In genomic region chr16:2236362-2237075, GRCh38 we compare ENCODE assay signal across 13 cellular contexts. TPM values are rescaled to one million over a fixed set of nuclear protein-coding genes. Genes with fewer than 3 reads are reported as not detected.
A peak's percentile ranks its signal among the peaks of the same experiment; 100 is the strongest.
DNase-seq lines count a peak whose midpoint lies in the region; ATAC-seq and TF ChIP-seq lines count a peak whose summit lies in the region.
"Had no signal": no experiment of that assay in that cellular context is flagged by ENCODE, and none has a peak within 500 bp of the region (broad histone marks: within the 10 kb centered on the region; RNA-seq: fewer than 3 reads in every experiment).

Gene DNASE1L2 (plus strand): TSS chr16:2236444. CDS start chr16:2236817, 373 bp downstream.

- peaks cover 31% of the 10 kb centered on the region for H3F3A ChIP-seq in PC-9 (ENCODE audit: insufficient read depth, low read depth)

- no peak within 1 kb of the TSS for H2AFZ ChIP-seq in HCT116 (ENCODE audit: low read depth, low read length, poor library complexity, severe bottlenecking)
- no peak within 1 kb of the TSS for H2AFZ ChIP-seq in PC-9

- TF ChIP-seq RAD21 in HCT116 (IDR thresholded peaks at IDR 0.05; ENCODE audit: low read depth), result no peak

- H3K4me2 ChIP-seq in HCT116 (ENCODE audit: low read length) (no peak within 1 kb of the TSS; the same call in 1 of the 2 replicates), PC-9 (no peak within 1 kb of the TSS)
- H3K4me2 ChIP-seq: KMS-11 had no signal

- H3K4me3 ChIP-seq in HCT116 (replicated peaks in 1 of 2; ENCODE audit: low read depth in 1 of 2, low read length in 2 of 2) (no peak within 1 kb of the TSS), left lung (peak within 1 kb of the TSS in 1 of 2 donors; percentile 7), PC-9 (no peak within 1 kb of the TSS)
- H3K4me3 ChIP-seq: SJCRH30 had no signal

- RAD21 ChIA-PET in HCT116 (lab: Charles Lee; ENCODE audit: low non-redundant PET in 1 of 2, low total read pairs in 2 of 2, uncharacterized antibody in 2 of 2, unreplicated experiment in 2 of 2), result no interaction called here

- H3K36me3 ChIP-seq in HCT116 (ENCODE audit: control insufficient read depth in 1 of 2, insufficient read depth in 2 of 2, low read length in 2 of 2) (peaks cover 1 to 3% of the 10 kb centered on the region in 2 experiments; a peak in 1 of 4 replicates), left lung (peaks cover 0 to 82% of the 10 kb centered on the region in 2 donors), PC-9 (ENCODE audit: low read depth) (no peaks in the 10 kb centered on the region)

- TF ChIP-seq CTCF in HCT116 (IDR thresholded peaks at IDR 0.05 in 2 of 3, conservative IDR thresholded peaks at IDR 0.05 in 1 of 3; ENCODE audit: borderline replicate concordance in 1 of 3, insufficient read depth in 1 of 3, low read depth in 2 of 3, low read length in 2 of 3) (no peak), left lung (IDR thresholded peaks at IDR 0.05) (no peak), PC-9 (conservative IDR thresholded peaks at IDR 0.05) (no peak)

- BruUV-seq in HCT116 (replicated peaks; lab: Mats Ljungman, UMichigan) (no TSS peak), PC-9 (replicated peaks; lab: Mats Ljungman, UMichigan) (no TSS peak)

- POLR2A ChIA-PET in HCT116 (lab: Charles Lee), result no interaction called here
- POLR2A ChIA-PET in PC-9 (lab: Charles Lee; ENCODE audit: unreplicated experiment), result interaction anchor here (0.6 kb wide), 1 partner anchor 14 kb away, joined by 4 read pairs; no protein-coding TSS in a partner anchor

- CTCF ChIA-PET in HCT116 (lab: Charles Lee) (no interaction called here), PC-9 (lab: Charles Lee) (no interaction called here)

- TF ChIP-seq POLR2A in HCT116 (IDR thresholded peaks at IDR 0.05; ENCODE audit: borderline replicate concordance, extremely low read depth, insufficient read depth, insufficient read length), result no peak

- H3K27ac ChIP-seq in HCT116 (ENCODE audit: low read depth, low read length) (no peak within 1 kb of the TSS; the same call in 1 of the 2 replicates), left lung (no peak within 1 kb of the TSS), PC-9 (no peak within 1 kb of the TSS)
- H3K27ac ChIP-seq: KMS-11, SJCRH30 had no signal

- H4K20me1 ChIP-seq in HCT116 (ENCODE audit: insufficient read depth), result no peaks in the 10 kb centered on the region
- H4K20me1 ChIP-seq in PC-9 (ENCODE audit: insufficient read depth), result peaks cover 17% of the 10 kb centered on the region; the same call in 1 of the 2 replicates

- no peaks in the 10 kb centered on the region for H3K27me3 ChIP-seq in HCT116 (ENCODE audit: insufficient read depth, low read length)
- peaks cover 16 to 36% of the 10 kb centered on the region in 2 donors for H3K27me3 ChIP-seq in left lung
- H3K27me3 ChIP-seq in PC-9 (ENCODE audit: insufficient read depth, low read depth), result no peaks in the 10 kb centered on the region
- H3K27me3 ChIP-seq: SJCRH30 had no signal

- H3K4me1 ChIP-seq in HCT116 (ENCODE audit: control insufficient read depth in 1 of 2, insufficient read depth in 2 of 2, low read length in 2 of 2) (peaks cover 0 to 14% of the 10 kb centered on the region in 2 experiments; a peak in 3 of 4 replicates), left lung (peaks cover 15 to 26% of the 10 kb centered on the region in 2 donors), PC-9 (replicated peaks; ENCODE audit: insufficient read depth) (no peaks in the 10 kb centered on the region)

- H3K9me2 ChIP-seq in HCT116 (ENCODE audit: insufficient read depth), result no peaks in the 10 kb centered on the region
- H3K9me2 ChIP-seq in PC-9 (ENCODE audit: insufficient read depth), result no peaks in the 10 kb centered on the region

- ATAC-seq in HCT116 (peak; percentile 51), left lung (peak; percentile 44), GM18519 (IDR thresholded peaks at IDR 0.05; ENCODE audit: low FRiP score, unreplicated experiment) (no peak)

- DNase-seq in 8988T (peak; percentile 78), HCT116 (ENCODE audit: low read depth, low spot score) (no peak), dermis blood vessel endothelial cell (peak; percentile 37), left lung (no peak), NCI-H2081 treated with DMSO at 0.1 percent for 48 hours (lab: John Stamatoyannopoulos, UW) (no peak), SHP77 (lab: John Stamatoyannopoulos, UW) (no peak), PC-9 (no peak)
- DNase-seq: activated gamma-delta T cell treated with Interleukin-2 at 50 U/mL for 16 hours; DMS79; SJCRH30; stimulated activated CD4-positive, alpha-beta T cell treated with anti-CD3 and anti-CD28 coated beads, Interleukin-4, amount 100 ng/mL, for 4 hours had no signal

- H3K9me3 ChIP-seq in HCT116 (ENCODE audit: control insufficient read depth in 1 of 2, insufficient read depth in 1 of 2, low read depth in 1 of 2, low read length in 2 of 2) (no peaks in the 10 kb centered on the region), left lung (no peaks in the 10 kb centered on the region), PC-9 (ENCODE audit: insufficient read depth, low read depth) (no peaks in the 10 kb centered on the region)
- H3K9me3 ChIP-seq: SJCRH30 had no signal

- H3K79me2 ChIP-seq in HCT116 (ENCODE audit: insufficient read depth, low read length), result no peaks in the 10 kb centered on the region
- H3K79me2 ChIP-seq in PC-9 (ENCODE audit: low read depth), result no peaks in the 10 kb centered on the region

- intact Hi-C loops in HCT116 (cut with micrococcal nuclease), result no loop called here
- intact Hi-C loops in left lung (cut with DNase I), result no loop called here
- intact Hi-C loops in PC-9 (cut with micrococcal nuclease; ENCODE audit: unreplicated experiment), result no loop called here

- no peak within 1 kb of the TSS for H3K9ac ChIP-seq in HCT116 (ENCODE audit: low read length)
- H3K9ac ChIP-seq: KMS-11 had no signal

TF ChIP-seq in HCT116, 20 proteins besides CTCF, POLR2A, EP300 and RAD21 (continues in another document):
- no peak for TF ChIP-seq SP1 (IDR thresholded peaks at IDR 0.05; ENCODE audit: low read depth)
- no peak for TF ChIP-seq ZBTB33 (IDR thresholded peaks at IDR 0.05; ENCODE audit: extremely low read depth, insufficient replicate concordance, low read length)
- TF ChIP-seq CBX3 (IDR thresholded peaks at IDR 0.05; ENCODE audit: low read depth), result no peak
- no peak for TF ChIP-seq ATF3 (IDR thresholded peaks at IDR 0.05)
- no peak for TF ChIP-seq FOSL1 (IDR thresholded peaks at IDR 0.05; ENCODE audit: low read depth)
- no peak for TF ChIP-seq EZH2phosphoT487 (IDR thresholded peaks at IDR 0.05; ENCODE audit: borderline replicate concordance)
- no peak for TF ChIP-seq ZNF274 (IDR thresholded peaks at IDR 0.05; ENCODE audit: low read depth, low read length)
- no peak for TF ChIP-seq SRF (IDR thresholded peaks at IDR 0.05; ENCODE audit: low read depth)
- TF ChIP-seq REST (IDR thresholded peaks at IDR 0.05; ENCODE audit: low read depth), result no peak
- no peak for TF ChIP-seq EGR1 (IDR thresholded peaks at IDR 0.05; ENCODE audit: low read depth)
- no peak for TF ChIP-seq MAX (IDR thresholded peaks at IDR 0.05)
- TF ChIP-seq CEBPB (IDR thresholded peaks at IDR 0.05; ENCODE audit: low read depth), result no peak
- TF ChIP-seq ZFX (IDR thresholded peaks at IDR 0.05), result no peak
- TF ChIP-seq SIN3A (IDR thresholded peaks at IDR 0.05; ENCODE audit: low read depth), result no peak

RNA-seq across cellular contexts. Expression of gene DNASE1L2, which starts in this region (rescaled TPM):
- 1.9 TPM for total RNA-seq in HCT116 (2021; ENCODE audit: unreplicated experiment)
- 1.0 and 1.3 TPM in 2 replicates for polyA plus RNA-seq in HCT116 (2012)
- 0.51 and 0.56 TPM in 2 replicates for total RNA-seq in dermis blood vessel endothelial cell
- total RNA-seq in left lung, result 1 to 10 TPM; 1.3 to 1.5 TPM
- 6.0 and 7.3 TPM in 2 replicates for total RNA-seq in PC-9 (2021)

Comparison
In these comparisons a context has a peak if more than half of its experiments do, and no peak if none do; other contexts are left out.
1. Peak in DNase-seq in dermis blood vessel endothelial cell; RNA of the gene not detected or under 1 TPM.